ENCODE assay signal across 20 cellular contexts in genomic region chr4:3215256-3215655, GRCh38.
"Had no signal": no experiment of that assay in that cellular context is flagged by ENCODE, and none has a peak within 500 bp of the region (broad histone marks: within the 10 kb centered on the region; RNA-seq: fewer than 3 reads in every experiment).

No MANE protein-coding gene starts in this region.

- H3K27me3 ChIP-seq: brain microvascular endothelial cell, esophagus squamous epithelium, spleen, vagina had no signal

- H3K4me3 ChIP-seq: esophagus squamous epithelium, lung, spleen, thoracic aorta, vagina had no signal

- ATAC-seq: activated CD4-positive, alpha-beta T cell treated with anti-CD3 and anti-CD28 coated beads for 36 hours; activated CD8-positive, alpha-beta memory T cell treated with anti-CD3 and anti-CD28 coated beads, Interleukin-2, amount 10 ng/mL, durations not matched to agents 7 days and 5 days; activated CD8-positive, alpha-beta T cell treated with anti-CD3 and anti-CD28 coated beads, Interleukin-2, amount 10 ng/mL, durations not matched to agents 7 days and 5 days; stimulated activated naive CD8-positive, alpha-beta T cell treated with anti-CD3 and anti-CD28 coated beads, Interleukin-15, Interleukin-2, amounts not matched to agents 100 U/mL and 50 U/mL, for 24 hours had no signal

- H3K27ac ChIP-seq: brain microvascular endothelial cell, epithelial cell of prostate, esophagus squamous epithelium, spleen, thoracic aorta, vagina had no signal

- H3K9me3 ChIP-seq: esophagus squamous epithelium, spleen, thoracic aorta, vagina had no signal

- DNase-seq: activated CD4-positive, alpha-beta T cell treated with anti-CD3 and anti-CD28 coated beads for 36 hours; activated CD4-positive, CD25-positive, alpha-beta regulatory T cell; activated CD8-positive, alpha-beta memory T cell treated with anti-CD3 and anti-CD28 coated beads, Interleukin-2, amount 10 ng/mL, durations not matched to agents 7 days and 5 days; activated CD8-positive, alpha-beta T cell treated with anti-CD3 and anti-CD28 coated beads, Interleukin-2, amount 10 ng/mL, durations not matched to agents 7 days and 5 days; activated naive CD4-positive, alpha-beta T cell treated with anti-CD3 and anti-CD28 coated beads for 36 hours; activated naive CD8-positive, alpha-beta T cell treated with anti-CD3 and anti-CD28 coated beads for 36 hours; activated T-cell treated with anti-CD3 and anti-CD28 coated beads, Interleukin-2, amount 50 U/mL, for 48 hours; brain microvascular endothelial cell; central memory CD4-positive, alpha-beta T cell; dermis blood vessel endothelial cell; effector CD4-positive, alpha-beta T cell; esophagus squamous epithelium; spleen; stimulated activated naive CD8-positive, alpha-beta T cell treated with anti-CD3 and anti-CD28 coated beads, Interleukin-15, Interleukin-2, amounts not matched to agents 100 U/mL and 50 U/mL, for 24 hours; T-helper 1 cell; trophoblast cell had no signal

- H3K4me1 ChIP-seq: esophagus squamous epithelium, vagina had no signal
